In genomic region chr5:150448353-150448752, GRCh38 we compare ENCODE assay signal across 8 cellular contexts. TPM values are rescaled to one million over a fixed set of nuclear protein-coding genes. Genes with fewer than 3 reads are reported as not detected.
DNase-seq lines count a peak whose midpoint lies in the region; ATAC-seq, FAIRE-seq and TF ChIP-seq lines count a peak whose summit lies in the region.

No MANE protein-coding gene starts in this region.

- H3K9ac ChIP-seq in HUES6 (ENCODE audit: low read length) (peak overlapping the region; percentile 99), mucosa of stomach (ENCODE audit: low read length) (peak overlapping the region; percentile 90)

- peak overlapping the region; percentile 75 for H3K4me3 ChIP-seq in A673 (ENCODE audit: low read depth, low read length, poor library complexity, severe bottlenecking)
- peak overlapping the region; percentile 85 for H3K4me3 ChIP-seq in HUES6 (ENCODE audit: low read depth, low read length)
- H3K4me3 ChIP-seq in breast epithelium: peak overlapping the region; percentile 76 to 85 (median 82)
- H3K4me3 ChIP-seq in mucosa of stomach (ENCODE audit: low read length): peak overlapping the region; percentile 72

- no peak for TF ChIP-seq POLR2A in breast epithelium (IDR thresholded peaks at IDR 0.05)

- no peak for DNase-seq in A673 (ENCODE audit: low spot score)
- no peak for DNase-seq in breast epithelium (ENCODE audit: low spot score in 2 of 2)
- DNase-seq in AML-193 (lab: John Stamatoyannopoulos, UW): no peak
- no peak for DNase-seq in RCC 7860 (ENCODE audit: low spot score)

- POLR2A ChIA-PET in A673 (lab: Charles Lee; ENCODE audit: low non-redundant PET): no interaction called here

- TF ChIP-seq CTCF in A673 (conservative IDR thresholded peaks at IDR 0.05; ENCODE audit: low read depth, low read length): no peak
- TF ChIP-seq CTCF in breast epithelium (IDR thresholded peaks at IDR 0.05): no peak

- H3K27me3 ChIP-seq in A673 (replicated peaks; ENCODE audit: insufficient read depth, low read depth, low read length, poor library complexity) (no peaks in the 10 kb centered on the region), HUES6 (ENCODE audit: control insufficient read depth, insufficient read depth, low read length) (no peaks in the 10 kb centered on the region), breast epithelium (no peaks in the 10 kb centered on the region), mucosa of stomach (ENCODE audit: control insufficient read depth, insufficient read depth, low read length) (no peaks in the 10 kb centered on the region)

- intact Hi-C loops in A673 (cut with micrococcal nuclease; ENCODE audit: unreplicated experiment): no loop called here
- intact Hi-C loops in breast epithelium (cut with DNase I; ENCODE audit: low total_unique reads): no loop called here

- BruUV-seq in A673 (replicated peaks; lab: Mats Ljungman, UMichigan): no TSS peak

- H3K4me1 ChIP-seq in A673 (ENCODE audit: insufficient read depth, low read length, poor library complexity, severe bottlenecking) (peaks cover 19% of the 10 kb centered on the region), HUES6 (ENCODE audit: control insufficient read depth, insufficient read depth, low read length) (peaks cover 9% of the 10 kb centered on the region; the same call in 1 of the 2 replicates), breast epithelium (peaks cover 10 to 13% of the 10 kb centered on the region in 2 donors), mucosa of stomach (ENCODE audit: control insufficient read depth, insufficient read depth, low read length) (peaks cover 13% of the 10 kb centered on the region)

- H3K9me3 ChIP-seq in A673 (ENCODE audit: low read depth, low read length, poor library complexity, severe bottlenecking) (no peaks in the 10 kb centered on the region), HUES6 (ENCODE audit: control insufficient read depth, insufficient read depth, low read depth, low read length) (no peaks in the 10 kb centered on the region), breast epithelium (no peaks in the 10 kb centered on the region), mucosa of stomach (ENCODE audit: control insufficient read depth, low read length) (no peaks in the 10 kb centered on the region)

- H3K36me3 ChIP-seq in A673 (ENCODE audit: insufficient read depth, low read length, poor library complexity, severe bottlenecking) (peaks cover 56% of the 10 kb centered on the region), HUES6 (ENCODE audit: control insufficient read depth, insufficient read depth, low read length) (peaks cover 61% of the 10 kb centered on the region), breast epithelium (peaks cover 23% of the 10 kb centered on the region), mucosa of stomach (ENCODE audit: control insufficient read depth, insufficient read depth, low read length) (peaks cover 24% of the 10 kb centered on the region)

- no peak for ATAC-seq in HG02870 (IDR thresholded peaks at IDR 0.05; ENCODE audit: unreplicated experiment)
- no peak for ATAC-seq in HG03571 (IDR thresholded peaks at IDR 0.05; ENCODE audit: unreplicated experiment)

- peak overlapping the region; percentile 96 for H3K27ac ChIP-seq in A673 (ENCODE audit: low read depth, low read length, poor library complexity, severe bottlenecking)
- H3K27ac ChIP-seq in HUES6 (ENCODE audit: low read depth, low read length): peak overlapping the region; percentile 99
- H3K27ac ChIP-seq in breast epithelium: peak overlapping the region; percentile 95 to 98

- CTCF ChIA-PET in A673 (lab: Charles Lee): no interaction called here

- no peak for FAIRE-seq in RCC 7860 (lab: Jason Lieb, UNC)

RNA-seq across cellular contexts. Expression of gene RPS14, which starts 1.2 kb away (rescaled TPM):
- total RNA-seq in A673 (2021): 1,789 and 1,909 TPM in 2 replicates
- total RNA-seq in breast epithelium: 1,000 to 10,000 TPM; 3,271 to 4,472 (median 4,011) TPM

RNA-seq across cellular contexts. Expression of gene CD74, which starts 35.6 kb away (rescaled TPM):
- not detected in 2 replicates for total RNA-seq in A673 (2021)
- 100 to 1,000 TPM; 382 to 393 (median 392) TPM for total RNA-seq in breast epithelium

RNA-seq across cellular contexts. Expression of gene NDST1, which starts 59.6 kb away (rescaled TPM):
- 44.0 and 46.7 TPM in 2 replicates for total RNA-seq in A673 (2021)
- 10 to 100 TPM; 46.7 to 92.3 (median 74.1) TPM for total RNA-seq in breast epithelium

Comparison
In these comparisons a context has a peak if more than half of its experiments do, and no peak if none do; other contexts are left out.
1. RNA of gene CD74, which starts 35.6 kb away (total RNA-seq): 382 to 393 TPM in breast epithelium; not detected in A673; every median in the first group is over 100 times any median in the second.
2. Peak in every context shown above with its lines, with median percentiles within 50 percentile points of each other: H3K27ac ChIP-seq and H3K4me3 ChIP-seq.